ENCODE assay signal across 24 cellular contexts in the genomic region with DNA sequence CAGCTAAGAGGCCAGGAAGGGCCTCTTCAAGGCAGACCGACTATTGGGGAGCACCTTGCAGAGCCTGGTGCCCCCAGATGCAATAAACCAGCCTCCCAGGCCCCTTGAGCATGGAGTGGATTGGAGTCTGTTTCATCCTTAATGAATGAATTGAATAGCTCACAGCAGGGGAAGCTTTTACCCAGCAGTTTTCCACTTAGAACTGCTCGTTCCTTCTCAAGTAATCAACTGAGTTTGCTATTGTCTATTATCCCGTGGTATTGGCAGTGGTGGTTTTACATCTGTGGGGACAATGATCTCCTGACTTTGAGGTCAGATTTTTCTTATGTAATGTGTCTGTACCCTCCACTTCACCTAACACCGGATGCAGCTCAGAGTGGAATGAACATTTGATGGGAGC.
"Had no signal": no experiment of that assay in that cellular context is flagged by ENCODE, and none has a peak within 500 bp of the region (broad histone marks: within the 10 kb centered on the region; RNA-seq: fewer than 3 reads in every experiment).

No MANE protein-coding gene starts in this region.

- H3K4me1 ChIP-seq: breast epithelium, colonic mucosa, esophagus squamous epithelium, gastrocnemius medialis, parathyroid adenoma, tibial artery had no signal

- DNase-seq: activated CD4-positive, alpha-beta memory T cell treated with anti-CD3 and anti-CD28 coated beads for 36 hours; activated CD4-positive, alpha-beta T cell treated with anti-CD3 and anti-CD28 coated beads for 48 hours; activated CD4-positive, CD25-positive, alpha-beta regulatory T cell; activated effector memory CD4-positive, alpha-beta T cell treated with Interleukin-2 at 50 U/mL for 16 hours; activated naive CD4-positive, alpha-beta T cell treated with anti-CD3 and anti-CD28 coated beads for 36 hours; activated naive CD8-positive, alpha-beta T cell treated with anti-CD3 and anti-CD28 coated beads, Interleukin-2, amount 10 ng/mL, durations not matched to agents 7 days and 5 days; activated T-cell treated with anti-CD3 and anti-CD28 coated beads, Interleukin-2, amount 50 U/mL, for 72 hours; amniotic stem cell; colonic mucosa; dorsolateral prefrontal cortex; esophagus squamous epithelium; gastrocnemius medialis; head of caudate nucleus; left ventricle myocardium superior; mammary epithelial cell; small intestine; stimulated activated CD4-positive, alpha-beta T cell treated with anti-CD3 and anti-CD28 coated beads, Interleukin-2, amount 100 ng/mL, for 24 hours; stimulated activated naive CD8-positive, alpha-beta T cell treated with anti-CD3 and anti-CD28 coated beads, Interleukin-15, amount 100 ng/mL, for 72 hours; tibial artery had no signal

- H3K9ac ChIP-seq: parathyroid adenoma had no signal

- H3K27ac ChIP-seq: breast epithelium, colonic mucosa, esophagus squamous epithelium, gastrocnemius medialis, parathyroid adenoma, tibial artery had no signal

- H3K4me3 ChIP-seq: breast epithelium, colonic mucosa, dorsolateral prefrontal cortex, esophagus squamous epithelium, gastrocnemius medialis, tibial artery had no signal

- H3K79me2 ChIP-seq: parathyroid adenoma had no signal

- H3K36me3 ChIP-seq: breast epithelium, colonic mucosa, esophagus squamous epithelium, gastrocnemius medialis, tibial artery had no signal

- ATAC-seq: activated T-cell treated with anti-CD3 and anti-CD28 coated beads, Interleukin-2, amount 50 U/mL, for 72 hours; gastrocnemius medialis; left ventricle myocardium superior; natural killer cell treated with Interleukin-12 subunit alpha and Interleukin-12 subunit beta and Interleukin-15 and Interleukin-18, amount 100 ng/mL, for 72 hours; sciatic nerve; stimulated activated effector memory CD8-positive, alpha-beta T cell treated with anti-CD3 and anti-CD28 coated beads, Interleukin-12 subunit alpha, Interleukin-12 subunit beta, amount 100 ng/mL, for 72 hours; stimulated activated naive CD8-positive, alpha-beta T cell treated with anti-CD3 and anti-CD28 coated beads, Interleukin-15, amount 100 ng/mL, for 72 hours had no signal

- H3K9me3 ChIP-seq: colonic mucosa, esophagus squamous epithelium, gastrocnemius medialis had no signal

- H2AFZ ChIP-seq: parathyroid adenoma had no signal

- H3K27me3 ChIP-seq: breast epithelium, colonic mucosa, dorsolateral prefrontal cortex, gastrocnemius medialis, tibial artery had no signal
